Comparison of ENCODE assay signal across 8 cellular contexts in the genomic region with DNA sequence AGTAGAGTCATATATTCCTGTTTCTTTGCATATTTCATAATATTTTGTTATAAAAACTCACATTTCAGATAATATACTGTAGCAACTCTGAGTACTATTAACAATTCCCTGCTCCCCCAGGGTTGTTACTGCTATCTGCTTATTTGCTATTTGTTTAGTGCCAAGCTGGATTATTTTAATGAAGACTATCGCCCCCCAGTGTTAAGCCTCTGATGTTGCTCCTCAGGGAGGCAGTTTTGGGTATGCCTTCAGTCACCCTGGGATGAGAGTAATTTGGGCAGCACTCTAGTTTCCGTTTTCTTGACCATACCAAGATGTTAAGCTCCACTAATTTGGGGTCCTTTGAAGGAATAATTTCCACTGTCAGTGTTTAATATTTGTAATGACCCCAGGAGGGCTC. TPM values are rescaled to one million over a fixed set of nuclear protein-coding genes. Genes with fewer than 3 reads are reported as not detected.
DNase-seq lines count a peak whose midpoint lies in the region; ATAC-seq, FAIRE-seq and TF ChIP-seq lines count a peak whose summit lies in the region.

No MANE protein-coding gene starts in this region.

- in situ Hi-C loops in GM13977 (cut with MboI; ENCODE audit: low pct_unique_long_range_greater_than_20kb, low sequenced_read_pairs, unreplicated experiment), result no loop called here

- CTCF ChIA-PET in CD4-positive, alpha-beta T cell (lab: Charles Lee), result interaction anchor here (0.6 to 1.4 kb wide), 2 partner anchors 22 to 23 kb away, joined by 3 to 4 read pairs; no protein-coding TSS in a partner anchor

- H3K27ac Mint-ChIP-seq in CD4-positive, alpha-beta T cell, result no peak overlapping the region
- H3K27ac Mint-ChIP-seq in glutamatergic neuron (ENCODE audit: unreplicated experiment), result no peak overlapping the region

- FAIRE-seq in H54 (lab: Jason Lieb, UNC), result no peak

- H3K27me3 Mint-ChIP-seq in CD4-positive, alpha-beta T cell, result no peaks in the 10 kb centered on the region
- H3K27me3 Mint-ChIP-seq in glutamatergic neuron (ENCODE audit: unreplicated experiment), result no peaks in the 10 kb centered on the region

- no peak for DNase-seq in CD4-positive, alpha-beta T cell
- DNase-seq in GM13977 (ENCODE audit: low spot score) (no peak), RWPE2 (ENCODE audit: low spot score) (no peak), hepatic stellate cell (ENCODE audit: low spot score) (peak; percentile 18), H54 (ENCODE audit: insufficient read length, low spot score) (no peak), NCI-H2196 (lab: John Stamatoyannopoulos, UW; ENCODE audit: unreplicated experiment) (no peak), glutamatergic neuron (no peak)

- no peak overlapping the region for H3K4me3 ChIP-seq in RWPE2 (ENCODE audit: severe bottlenecking)

- no peak overlapping the region for H3K27ac ChIP-seq in CD4-positive, alpha-beta T cell (ENCODE audit: low read depth, low read length)
- no peak overlapping the region for H3K27ac ChIP-seq in RWPE2 (ENCODE audit: poor library complexity, severe bottlenecking)

- ATAC-seq in CD4-positive, alpha-beta T cell (ENCODE audit: poor library complexity), result no peak
- no peak for ATAC-seq in RWPE2 (ENCODE audit: low read depth)
- ATAC-seq in GM21526 (IDR thresholded peaks at IDR 0.05; ENCODE audit: low FRiP score, unreplicated experiment), result no peak

- H3K4me1 Mint-ChIP-seq in CD4-positive, alpha-beta T cell (ENCODE audit: low read depth), result peaks cover 21% of the 10 kb centered on the region
- no peaks in the 10 kb centered on the region for H3K4me1 Mint-ChIP-seq in glutamatergic neuron (ENCODE audit: low read depth, unreplicated experiment)

- no peaks in the 10 kb centered on the region for H3K4me1 ChIP-seq in RWPE2 (ENCODE audit: insufficient read depth, poor library complexity, severe bottlenecking)

- no peaks in the 10 kb centered on the region for H3K9me3 ChIP-seq in CD4-positive, alpha-beta T cell (ENCODE audit: control insufficient read depth, low read length)
- no peaks in the 10 kb centered on the region for H3K9me3 ChIP-seq in RWPE2 (ENCODE audit: severe bottlenecking)

- POLR2A ChIA-PET in CD4-positive, alpha-beta T cell (lab: Charles Lee), result no interaction called here

- H3K36me3 ChIP-seq in RWPE2 (ENCODE audit: low read depth), result peaks cover 9% of the 10 kb centered on the region

- peaks cover 3% of the 10 kb centered on the region for H3K9me3 Mint-ChIP-seq in CD4-positive, alpha-beta T cell
- no peaks in the 10 kb centered on the region for H3K9me3 Mint-ChIP-seq in glutamatergic neuron (ENCODE audit: unreplicated experiment)

- TF ChIP-seq CTCF in CD4-positive, alpha-beta T cell (IDR thresholded peaks at IDR 0.05), result peak; percentile 19
- peak; percentile 48 for TF ChIP-seq CTCF in GM13977 (IDR thresholded peaks at IDR 0.05; ENCODE audit: extremely low read depth, insufficient read depth, missing control alignments)
- TF ChIP-seq CTCF in RWPE2 (IDR thresholded peaks at IDR 0.05; ENCODE audit: poor library complexity, severe bottlenecking), result peak; percentile 44
- TF ChIP-seq CTCF in glutamatergic neuron (IDR thresholded peaks at IDR 0.05; ENCODE audit: partially characterized antibody, unreplicated experiment), result no peak

- no peaks in the 10 kb centered on the region for H3K27me3 ChIP-seq in CD4-positive, alpha-beta T cell (ENCODE audit: control insufficient read depth, insufficient read depth, low read length)
- H3K27me3 ChIP-seq in RWPE2 (ENCODE audit: insufficient read depth, poor library complexity, severe bottlenecking), result no peaks in the 10 kb centered on the region

- intact Hi-C loops in CD4-positive, alpha-beta T cell (cut with DNase I, micrococcal nuclease), result no loop called here

- peaks cover 81% of the 10 kb centered on the region for H3K36me3 Mint-ChIP-seq in CD4-positive, alpha-beta T cell (ENCODE audit: low read depth)
- no peaks in the 10 kb centered on the region for H3K36me3 Mint-ChIP-seq in glutamatergic neuron (ENCODE audit: unreplicated experiment)

- no peak for TF ChIP-seq POLR2A in H54 (IDR thresholded peaks at IDR 0.05; ENCODE audit: low read depth, low read length)

- H3K4me3 Mint-ChIP-seq in CD4-positive, alpha-beta T cell, result no peak overlapping the region
- no peak overlapping the region for H3K4me3 Mint-ChIP-seq in glutamatergic neuron (ENCODE audit: unreplicated experiment)

RNA-seq across cellular contexts. Expression of gene MICU2, which starts 46.0 kb away (rescaled TPM):
- total RNA-seq in CD4-positive, alpha-beta T cell, result 10 to 100 TPM; 25.4 to 28.4 TPM
- 37.2 TPM for total RNA-seq in glutamatergic neuron (ENCODE audit: unreplicated experiment)
